30 cellular contexts compared by ENCODE assay signal in the genomic region with DNA sequence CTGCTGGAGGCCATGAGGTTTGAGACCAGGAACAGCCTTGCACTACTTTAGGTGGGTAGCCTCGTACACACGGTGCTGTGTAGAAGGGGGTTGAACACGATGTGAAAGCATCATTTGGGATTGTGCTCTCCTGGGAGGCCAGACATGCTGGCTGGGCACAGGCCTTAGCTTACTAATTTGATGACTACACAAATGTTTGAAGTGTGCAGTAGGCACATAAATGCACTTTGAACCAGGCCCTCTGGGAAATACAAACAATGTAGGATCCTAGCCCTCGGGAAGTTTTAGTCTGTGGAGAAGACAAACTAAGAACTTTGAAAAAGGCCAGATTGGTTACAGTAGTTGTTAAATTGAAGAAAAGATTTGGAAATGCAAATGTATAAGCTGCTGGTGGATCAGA.
"Had no signal": no experiment of that assay in that cellular context is flagged by ENCODE, and none has a peak within 500 bp of the region (broad histone marks: within the 10 kb centered on the region; RNA-seq: fewer than 3 reads in every experiment).

No MANE protein-coding gene starts in this region.

- H3K27me3 Mint-ChIP-seq: activated CD4-positive, alpha-beta T cell treated with anti-CD3 and anti-CD28 coated beads for 36 hours; activated CD4-positive, alpha-beta T cell treated with anti-CD3 and anti-CD28 coated beads, Interleukin-2, amount 10 ng/mL, durations not matched to agents 7 days and 5 days; activated naive CD4-positive, alpha-beta T cell treated with anti-CD3 and anti-CD28 coated beads, Interleukin-2, amount 50 U/mL, for 24 hours; activated naive CD8-positive, alpha-beta T cell treated with anti-CD3 and anti-CD28 coated beads, Interleukin-2, amount 10 ng/mL, durations not matched to agents 7 days and 5 days had no signal

- H3K4me3 Mint-ChIP-seq: activated CD4-positive, alpha-beta T cell treated with anti-CD3 and anti-CD28 coated beads for 36 hours; activated CD4-positive, alpha-beta T cell treated with anti-CD3 and anti-CD28 coated beads, Interleukin-2, amount 10 ng/mL, durations not matched to agents 7 days and 5 days; activated CD8-positive, alpha-beta T cell treated with anti-CD3 and anti-CD28 coated beads, Interleukin-2, amount 10 ng/mL, durations not matched to agents 7 days and 5 days; activated naive CD4-positive, alpha-beta T cell treated with anti-CD3 and anti-CD28 coated beads, Interleukin-2, amount 50 U/mL, for 24 hours; activated naive CD8-positive, alpha-beta T cell treated with anti-CD3 and anti-CD28 coated beads, Interleukin-2, amount 10 ng/mL, durations not matched to agents 7 days and 5 days; activated T-cell treated with anti-CD3 and anti-CD28 coated beads, Interleukin-2, amount 50 U/mL, for 4 hours; T-helper 1 cell treated with Interleukin-12 subunit alpha and Interleukin-12 subunit beta and Interleukin-4 antibody, amounts not matched to agents 30 μg/mL and 1 μg/mL, for 36 hours; T-helper 2 cell treated with Interferon-gamma antibody and Interleukin-4, amounts not matched to agents 5 μg/mL and 100 μg/mL, for 36 hours; WTC11 had no signal

- H3K9me2 ChIP-seq: SK-N-SH had no signal

- H3K9me3 ChIP-seq: Peyer's patch, SJSA1, SK-N-SH had no signal

- H3K4me2 ChIP-seq: KMS-11, SK-N-SH had no signal

- H3K9me3 Mint-ChIP-seq: T-helper 1 cell treated with Interleukin-12 subunit alpha and Interleukin-12 subunit beta and Interleukin-4 antibody, amounts not matched to agents 30 μg/mL and 1 μg/mL, for 36 hours; T-helper 2 cell treated with Interferon-gamma antibody and Interleukin-4, amounts not matched to agents 5 μg/mL and 100 μg/mL, for 36 hours had no signal

- H3K27ac Mint-ChIP-seq: activated CD4-positive, alpha-beta T cell treated with anti-CD3 and anti-CD28 coated beads for 36 hours; activated CD8-positive, alpha-beta T cell treated with anti-CD3 and anti-CD28 coated beads, Interleukin-2, amount 10 ng/mL, durations not matched to agents 7 days and 5 days; activated naive CD4-positive, alpha-beta T cell treated with anti-CD3 and anti-CD28 coated beads, Interleukin-2, amount 50 U/mL, for 24 hours; activated naive CD8-positive, alpha-beta T cell treated with anti-CD3 and anti-CD28 coated beads, Interleukin-2, amount 10 ng/mL, durations not matched to agents 7 days and 5 days; T-helper 1 cell treated with Interleukin-12 subunit alpha and Interleukin-12 subunit beta and Interleukin-4 antibody, amounts not matched to agents 30 μg/mL and 1 μg/mL, for 36 hours; T-helper 2 cell treated with Interferon-gamma antibody and Interleukin-4, amounts not matched to agents 5 μg/mL and 100 μg/mL, for 36 hours; WTC11 had no signal

- H3K4me3 ChIP-seq: ascending aorta, Peyer's patch, SJSA1 had no signal

- H3K36me3 ChIP-seq: Peyer's patch, SJSA1 had no signal

- H3K27ac ChIP-seq: ascending aorta, KMS-11, Peyer's patch, SJSA1 had no signal

- H3K27me3 ChIP-seq: ascending aorta, Peyer's patch, SJSA1 had no signal

- DNase-seq: activated CD4-positive, alpha-beta T cell treated with anti-CD3 and anti-CD28 coated beads for 36 hours; activated CD4-positive, alpha-beta T cell treated with anti-CD3 and anti-CD28 coated beads, Interleukin-2, amount 10 ng/mL, durations not matched to agents 7 days and 5 days; activated CD4-positive, alpha-beta T cell treated with anti-CD3 and anti-CD28 coated beads, Interleukin-2, amount 50 U/mL, for 48 hours; activated CD8-positive, alpha-beta T cell treated with anti-CD3 and anti-CD28 coated beads, Interleukin-2, amount 10 ng/mL, durations not matched to agents 7 days and 5 days; activated gamma-delta T cell; activated naive CD4-positive, alpha-beta T cell treated with Interleukin-2 at 50 U/mL for 16 hours; activated naive CD8-positive, alpha-beta T cell treated with anti-CD3 and anti-CD28 coated beads, Interleukin-2, amount 10 ng/mL, durations not matched to agents 7 days and 5 days; activated T-cell treated with anti-CD3 and anti-CD28 coated beads, Interleukin-2, amount 50 U/mL, for 4 hours; amygdala; MM.1S; NCI-H1092; NCI-H1436 treated with DMSO at 0.1 percent for 48 hours; NCI-H1694 treated with DMSO at 0.1 percent for 48 hours; NCI-H2029; NCI-H510A; NCI-H526; NCI-H748 treated with DMSO at 0.1 percent for 48 hours; NK-92 treated with Interleukin-12 subunit alpha and Interleukin-12 subunit beta, amount 100 ng/mL, for 24 hours; PC-3; RPMI8226; SHP77 treated with DMSO at 0.1 percent for 48 hours; SK-N-SH had no signal

- H3K4me1 ChIP-seq: ascending aorta, Peyer's patch, SJSA1 had no signal

- H3K9ac ChIP-seq: KMS-11, SK-N-SH had no signal

- H3K4me1 Mint-ChIP-seq: WTC11 had no signal
